Comparison of ENCODE assay signal across 12 cellular contexts in the genomic region with DNA sequence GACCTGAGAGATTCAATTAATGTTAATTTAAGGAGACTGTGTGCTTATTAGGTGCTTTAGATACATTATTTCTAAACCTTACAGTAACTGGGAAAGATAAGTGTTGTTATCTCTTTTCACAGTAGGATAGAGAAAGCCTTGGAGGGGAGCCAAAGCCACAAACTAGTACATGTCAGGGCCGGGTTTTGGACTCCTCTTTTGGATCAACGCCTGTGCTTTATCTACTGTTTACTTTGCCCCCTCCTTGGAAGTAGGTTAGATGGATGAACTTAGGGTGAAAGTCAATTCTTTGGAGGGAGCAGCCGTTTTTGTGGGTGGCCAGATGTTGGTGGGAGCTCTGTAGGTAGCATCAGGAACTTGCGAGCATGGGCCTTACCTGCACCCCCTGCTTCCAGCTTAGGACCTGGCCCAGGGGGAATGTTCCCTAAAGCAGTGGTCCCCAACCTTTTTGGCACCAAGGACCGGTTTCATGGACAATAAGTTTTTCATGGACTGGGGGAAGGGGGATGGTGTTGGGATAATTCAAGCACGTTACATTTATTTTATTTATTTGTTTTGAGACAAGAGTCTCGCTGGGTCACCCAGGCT. TPM values are rescaled to one million over a fixed set of nuclear protein-coding genes. Genes with fewer than 3 reads are reported as not detected.
A peak's percentile ranks its signal among the peaks of the same experiment; 100 is the strongest.
DNase-seq lines count a peak whose midpoint lies in the region; ATAC-seq, FAIRE-seq and TF ChIP-seq lines count a peak whose summit lies in the region.
"Had no signal": no experiment of that assay in that cellular context is flagged by ENCODE, and none has a peak within 500 bp of the region (broad histone marks: within the 10 kb centered on the region; RNA-seq: fewer than 3 reads in every experiment).

No MANE protein-coding gene starts in this region.

- TF ChIP-seq RAD21 in A549 (conservative IDR thresholded peaks at IDR 0.05 in 1 of 2, IDR thresholded peaks at IDR 0.05 in 1 of 2) = no peak

- H3K36me3 ChIP-seq in Panc1 (ENCODE audit: control insufficient read depth, insufficient read depth, low read length) = no peaks in the 10 kb centered on the region
- H3K36me3 ChIP-seq: tibial artery had no signal

- peak overlapping the region; percentile 88 for H3K4me3 Mint-ChIP-seq in Calu3 (ENCODE audit: low read depth, unreplicated experiment)

- intact Hi-C loops in Calu3 (cut with micrococcal nuclease; ENCODE audit: unreplicated experiment) (no loop called here), Panc1 (cut with micrococcal nuclease; ENCODE audit: unreplicated experiment) (no loop called here), head of caudate nucleus (cut with DNase I) (no loop called here)

- peaks cover 10% of the 10 kb centered on the region for H3K4me1 Mint-ChIP-seq in Calu3 (ENCODE audit: low read depth, unreplicated experiment)

- no peak for TF ChIP-seq EP300 in A549 (IDR thresholded peaks at IDR 0.05)

- TF ChIP-seq CTCF in A549 (IDR thresholded peaks at IDR 0.05) (no peak), Calu3 (IDR thresholded peaks at IDR 0.05; ENCODE audit: unreplicated experiment) (no peak), Panc1 (IDR thresholded peaks at IDR 0.05) (no peak)

- H3K4me1 ChIP-seq in A549 (peaks cover 17% of the 10 kb centered on the region; the same call in 2 of the 3 replicates), Panc1 (ENCODE audit: control insufficient read depth, insufficient read depth, low read length) (no peaks in the 10 kb centered on the region)

- POLR2A ChIA-PET in A549 (lab: Yijun Ruan, JAX) (interaction anchor here (2.3 kb wide), 1 partner anchor 43 kb away, joined by 11 read pairs; no protein-coding TSS in a partner anchor), Panc1 (lab: Charles Lee) (no interaction called here)

- H3K27me3 ChIP-seq in Panc1 (ENCODE audit: control insufficient read depth, insufficient read depth, low read length) = no peaks in the 10 kb centered on the region
- H3K27me3 ChIP-seq: tibial artery had no signal

- no peaks in the 10 kb centered on the region for H3K9me3 Mint-ChIP-seq in Calu3 (ENCODE audit: low read depth, unreplicated experiment)

- H3K36me3 Mint-ChIP-seq in Calu3 (ENCODE audit: insufficient read depth, unreplicated experiment) = peaks cover 16% of the 10 kb centered on the region

- H3K27ac Mint-ChIP-seq in Calu3 (ENCODE audit: unreplicated experiment) = no peak overlapping the region

- CTCF ChIA-PET in A549 (lab: Yijun Ruan, JAX) = interaction anchor here (0.7 to 3.7 kb wide), 4 partner anchors 20 to 187 kb away, joined by 3 to 11 read pairs (median 4); no protein-coding TSS in a partner anchor
- CTCF ChIA-PET in Calu3 (lab: Charles Lee) = no interaction called here
- CTCF ChIA-PET in Panc1 (lab: Charles Lee) = no interaction called here

- H3K27me3 Mint-ChIP-seq in Calu3 (ENCODE audit: unreplicated experiment) = no peaks in the 10 kb centered on the region

- ATAC-seq in A549 = no peak
- ATAC-seq in Panc1 = no peak
- no peak for ATAC-seq in GM21526 (IDR thresholded peaks at IDR 0.05; ENCODE audit: low FRiP score, unreplicated experiment)
- ATAC-seq: mucosa of descending colon had no signal

- in situ Hi-C loops in Panc1 (cut with HindIII; ENCODE audit: low pct_unique_long_range_greater_than_20kb, low sequenced_read_pairs) = no loop called here

- H3K4me3 ChIP-seq in A549 (no peak overlapping the region), Panc1 (ENCODE audit: low read depth in 2 of 2, low read length in 2 of 2) (0 out of 4 replicates have a peak overlapping the region, but pooled peaks of 1 of the 2 experiments have one; percentile 90)
- H3K4me3 ChIP-seq: mucosa of descending colon had no signal

- peak overlapping the region; percentile 94; the same call in 2 of the 3 replicates for H3K4me2 ChIP-seq in A549

- 69% methylated on average over 7 of the region's 7 CpGs for WGBS in A549 (ENCODE audit: missing lambda C conversion rate)

- BruUV-seq in Calu3 (replicated peaks; lab: Mats Ljungman, UMichigan) (no TSS peak), Panc1 (replicated peaks; lab: Mats Ljungman, UMichigan) (TSS peak; percentile 77)

- H3K9me3 ChIP-seq in A549 (no peaks in the 10 kb centered on the region; the same call in 2 of the 3 replicates), Panc1 (ENCODE audit: control insufficient read depth, insufficient read depth, low read depth, low read length) (no peaks in the 10 kb centered on the region)
- H3K9me3 ChIP-seq: mucosa of descending colon had no signal

- FAIRE-seq in A549 (lab: Jason Lieb, UNC) = peak; percentile 46
- FAIRE-seq: frontal cortex had no signal

- no peak overlapping the region for H3K27ac ChIP-seq in A549
- H3K27ac ChIP-seq in Panc1 (ENCODE audit: low read length) = no peak overlapping the region

- DNase-seq in A549 (ENCODE audit: low read depth in 1 of 2, low spot score in 1 of 2) (no peak), Calu3 (no peak), Panc1 (ENCODE audit: low read depth, low spot score) (no peak), glomerular visceral epithelial cell (ENCODE audit: extremely low spot score) (peak; percentile 53), head of caudate nucleus (no peak), retina (no peak), H4 (ENCODE audit: low spot score) (no peak)
- DNase-seq: amygdala, tibial artery had no signal

- TF ChIP-seq POLR2A in A549 (IDR thresholded peaks at IDR 0.05; ENCODE audit: low read length) = no peak

TF ChIP-seq in A549, 52 proteins besides CTCF, POLR2A, EP300 and RAD21:
- TF ChIP-seq ZFP36 (IDR thresholded peaks at IDR 0.05; ENCODE audit: borderline replicate concordance, partially characterized antibody) (no peak), HOXB13 (CRISPR knock-in tag; IDR thresholded peaks at IDR 0.05; ENCODE audit: low read depth) (no peak), PHF8 (IDR thresholded peaks at IDR 0.05; ENCODE audit: borderline replicate concordance, low read depth) (no peak), NPAS2 (CRISPR knock-in tag; IDR thresholded peaks at IDR 0.05; ENCODE audit: borderline replicate concordance) (no peak), SREBF2 (IDR thresholded peaks at IDR 0.05) (no peak), EHF (CRISPR knock-in tag; IDR thresholded peaks at IDR 0.05) (no peak), TP53 (CRISPR knock-in tag; IDR thresholded peaks at IDR 0.05) (no peak), POLR2AphosphoS2 (conservative IDR thresholded peaks at IDR 0.05; ENCODE audit: low read length) (no peak), ZSCAN20 (CRISPR knock-in tag; IDR thresholded peaks at IDR 0.05) (no peak), HMGXB4 (CRISPR knock-in tag; IDR thresholded peaks at IDR 0.05; ENCODE audit: borderline replicate concordance) (no peak)

RNA-seq across cellular contexts. Expression of gene HHAT, which starts 1.7 kb away (rescaled TPM):
- polyA plus RNA-seq in A549 (2011; rRNA removed) (4.5 and 5.0 TPM in 2 replicates), A549 (2017; fragmentation: RNase III; extraction: RNeasy Plus Mini Kit Qiagen cat#74134 plus additional on column Dnase treatment) (3.6 to 3.8 TPM (median 3.6 TPM) in 3 replicates)
- 2.1 and 2.5 TPM in 2 replicates for polyA plus RNA-seq in A549 (2012; cell fraction: cytosol; rRNA removed)
- 3.6 and 4.4 TPM in 2 replicates for polyA plus RNA-seq in A549 (2012; cell fraction: nucleus; rRNA removed)
- polyA minus RNA-seq in A549 (2011; rRNA and poly(A)+ RNA removed) = 15.8 and 16.8 TPM in 2 replicates
- total RNA-seq in Calu3 (2022) (5.5 and 5.8 TPM in 2 replicates), Panc1 (2021; ENCODE audit: unreplicated experiment) (2.3 TPM)
- 2.4 TPM for polyA plus RNA-seq in Panc1 (2012; ENCODE audit: insufficient read length)
- total RNA-seq in H4 (2014; rRNA removed; shearing (Covaris generic)) = 3.3 and 4.0 TPM in 2 replicates
